Comparison of ENCODE assay signal across 25 cellular contexts in the genomic region with DNA sequence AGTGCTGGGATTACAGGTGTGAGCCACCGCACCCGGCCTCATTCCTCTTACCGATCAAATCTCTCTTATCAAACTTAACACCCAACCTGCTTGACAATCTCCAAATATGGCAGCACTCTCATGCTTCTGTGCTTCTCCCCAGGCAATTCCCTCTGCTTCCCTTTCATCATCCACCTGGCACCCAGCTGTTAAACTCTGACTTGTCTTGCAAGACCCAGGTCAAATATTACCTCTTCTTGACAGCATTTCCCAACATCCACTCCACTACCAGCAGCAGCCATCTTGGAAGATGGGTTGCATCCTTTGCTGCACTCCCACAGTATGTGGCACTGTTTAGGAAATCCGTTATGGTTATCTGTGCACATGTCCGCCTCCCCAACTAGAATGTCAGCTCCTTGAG.
DNase-seq lines count a peak whose midpoint lies in the region; ATAC-seq and TF ChIP-seq lines count a peak whose summit lies in the region.
"Had no signal": no experiment of that assay in that cellular context is flagged by ENCODE, and none has a peak within 500 bp of the region (broad histone marks: within the 10 kb centered on the region; RNA-seq: fewer than 3 reads in every experiment).

No MANE protein-coding gene starts in this region.

- H3K9me3 Mint-ChIP-seq in activated CD4-positive, alpha-beta T cell treated with anti-CD3 and anti-CD28 coated beads, Interleukin-2, amount 10 ng/mL, durations not matched to agents 24 days and 14 days = no peaks in the 10 kb centered on the region
- H3K9me3 Mint-ChIP-seq: CD8-positive, alpha-beta memory T cell had no signal

- ATAC-seq in lung (ENCODE audit: insufficient read depth, low FRiP score) = no peak
- ATAC-seq in T-helper 17 cell = no peak
- ATAC-seq in GM21381 (IDR thresholded peaks at IDR 0.05; ENCODE audit: unreplicated experiment) = no peak
- ATAC-seq: GM12878 had no signal

- H3K4me3 Mint-ChIP-seq in activated CD4-positive, alpha-beta T cell treated with anti-CD3 and anti-CD28 coated beads, Interleukin-2, amount 10 ng/mL, durations not matched to agents 24 days and 14 days = no peak overlapping the region
- H3K4me3 Mint-ChIP-seq in T-helper 17 cell = no peak overlapping the region
- H3K4me3 Mint-ChIP-seq: CD14-positive monocyte; CD4-positive, alpha-beta memory T cell; CD4-positive, CD25-positive, alpha-beta regulatory T cell; CD8-positive, alpha-beta memory T cell had no signal

- H3K36me3 Mint-ChIP-seq in activated CD4-positive, alpha-beta T cell treated with anti-CD3 and anti-CD28 coated beads, Interleukin-2, amount 10 ng/mL, durations not matched to agents 24 days and 14 days (ENCODE audit: low read depth) = no peaks in the 10 kb centered on the region
- no peaks in the 10 kb centered on the region for H3K36me3 Mint-ChIP-seq in T-helper 17 cell (ENCODE audit: low read depth)
- H3K36me3 Mint-ChIP-seq: CD14-positive monocyte; CD4-positive, alpha-beta memory T cell; CD4-positive, CD25-positive, alpha-beta regulatory T cell; CD8-positive, alpha-beta memory T cell had no signal

- H3K36me3 ChIP-seq in lung (ENCODE audit: control insufficient read depth in 2 of 2, insufficient read depth in 2 of 2, low read length in 2 of 2) (no peaks in the 10 kb centered on the region), neuronal stem cell (replicated peaks in 1 of 2; ENCODE audit: control insufficient read depth in 2 of 2, insufficient read depth in 2 of 2, low read length in 2 of 2) (no peaks in the 10 kb centered on the region)
- H3K36me3 ChIP-seq: BE2C, BLaER1 had no signal

- H3K27me3 ChIP-seq in lung (ENCODE audit: control insufficient read depth, insufficient read depth) = no peaks in the 10 kb centered on the region
- no peaks in the 10 kb centered on the region for H3K27me3 ChIP-seq in neuronal stem cell (ENCODE audit: control insufficient read depth in 3 of 3, insufficient read depth in 3 of 3, low read depth in 1 of 3, low read length in 3 of 3)
- H3K27me3 ChIP-seq: BLaER1 had no signal

- peak overlapping the region; percentile 48 for H3K18ac ChIP-seq in neuronal stem cell (ENCODE audit: low read length)

- no peak overlapping the region for H3K4me2 ChIP-seq in neuronal stem cell (ENCODE audit: insufficient read depth, low read length, poor library complexity, severe bottlenecking)
- H3K4me2 ChIP-seq: BLaER1 had no signal

- H3K9me3 ChIP-seq in lung (ENCODE audit: control insufficient read depth in 2 of 2, insufficient read depth in 1 of 2, low read length in 1 of 2) (peaks cover 0 to 3% of the 10 kb centered on the region in 2 donors), neuronal stem cell (replicated peaks in 1 of 2; ENCODE audit: control insufficient read depth in 2 of 2, insufficient read depth in 1 of 2, low read depth in 1 of 2, low read length in 2 of 2) (no peaks in the 10 kb centered on the region), T-helper 17 cell (ENCODE audit: control insufficient read depth, low read length, poor library complexity, severe bottlenecking) (no peaks in the 10 kb centered on the region)
- H3K9me3 ChIP-seq: BE2C had no signal

- no peak overlapping the region for H2BK12ac ChIP-seq in neuronal stem cell (ENCODE audit: low read length)

- H2AK5ac ChIP-seq in neuronal stem cell (ENCODE audit: low read depth, low read length) = no peak overlapping the region

- H3K14ac ChIP-seq in neuronal stem cell (ENCODE audit: low read length) = no peak overlapping the region

- peak; percentile 20 for DNase-seq in activated CD4-positive, alpha-beta T cell treated with anti-CD3 and anti-CD28 coated beads, Interleukin-2, amount 10 ng/mL, durations not matched to agents 24 days and 14 days
- no peak for DNase-seq in activated CD4-positive, alpha-beta T cell treated with anti-CD3 and anti-CD28 coated beads, Interleukin-2, amount 50 U/mL, for 48 hours
- DNase-seq in lung (ENCODE audit: low spot score) (peak; percentile 15), neuronal stem cell (ENCODE audit: low spot score) (no peak), NCI-H2107 treated with DMSO at 0.1 percent for 48 hours (lab: John Stamatoyannopoulos, UW; ENCODE audit: unreplicated experiment) (no peak), T-helper 17 cell (no peak)
- DNase-seq: 8988T; ACHN; BE2C; C1 segment of cervical spinal cord; CD4-positive, alpha-beta memory T cell; CD4-positive, CD25-positive, alpha-beta regulatory T cell; CD8-positive, alpha-beta memory T cell; COR-L47; DMS 273 treated with DMSO at 0.1 percent for 48 hours; DMS153; DMS53; DMS79; DND-41; EL; GDM1 had no signal

- H3K23ac ChIP-seq in neuronal stem cell (ENCODE audit: low read depth, low read length, poor library complexity) = no peak overlapping the region

- no peak overlapping the region for H2BK5ac ChIP-seq in neuronal stem cell (ENCODE audit: low read length)

- intact Hi-C loops in activated CD4-positive, alpha-beta T cell treated with anti-CD3 and anti-CD28 coated beads, Interleukin-2, amount 10 ng/mL, durations not matched to agents 24 days and 14 days (cut with micrococcal nuclease) = no loop called here

- no peak overlapping the region for H2BK120ac ChIP-seq in neuronal stem cell (ENCODE audit: low read depth, low read length)

- no peak overlapping the region for H3K27ac Mint-ChIP-seq in activated CD4-positive, alpha-beta T cell treated with anti-CD3 and anti-CD28 coated beads, Interleukin-2, amount 10 ng/mL, durations not matched to agents 24 days and 14 days
- no peak overlapping the region for H3K27ac Mint-ChIP-seq in T-helper 17 cell
- H3K27ac Mint-ChIP-seq: CD14-positive monocyte; CD4-positive, alpha-beta memory T cell; CD4-positive, CD25-positive, alpha-beta regulatory T cell; CD8-positive, alpha-beta memory T cell had no signal

- TF ChIP-seq CTCF in lung (IDR thresholded peaks at IDR 0.05; ENCODE audit: control extremely low read depth, extremely low read depth) = no peak

- no peaks in the 10 kb centered on the region for H3K4me1 ChIP-seq in lung (ENCODE audit: control insufficient read depth in 2 of 2, insufficient read depth in 2 of 2, low read length in 2 of 2)
- H3K4me1 ChIP-seq in neuronal stem cell (ENCODE audit: control insufficient read depth in 2 of 2, insufficient read depth in 1 of 2, low read depth in 1 of 2, low read length in 2 of 2) = peaks cover 0 to 11% of the 10 kb centered on the region in 2 donors
- H3K4me1 ChIP-seq: BE2C had no signal

- 86 to 89% methylated on average over 5 of the region's 5 CpGs for WGBS in lung, 2 donors
- WGBS in neuronal stem cell (ENCODE audit: extremely low coverage in 2 of 2, insufficient read length in 2 of 2, insufficient replicate concordance in 1 of 2), 2 donors = no CpG with 5 or more reads among the region's 5 CpGs

- H3K27me3 Mint-ChIP-seq in activated CD4-positive, alpha-beta T cell treated with anti-CD3 and anti-CD28 coated beads, Interleukin-2, amount 10 ng/mL, durations not matched to agents 24 days and 14 days = no peaks in the 10 kb centered on the region
- peaks cover 12% of the 10 kb centered on the region for H3K27me3 Mint-ChIP-seq in T-helper 17 cell
- H3K27me3 Mint-ChIP-seq: CD4-positive, alpha-beta memory T cell; CD4-positive, CD25-positive, alpha-beta regulatory T cell had no signal

- H3K27ac ChIP-seq in lung (ENCODE audit: low read depth in 1 of 2, low read length in 1 of 2) = no peak overlapping the region
- no peak overlapping the region for H3K27ac ChIP-seq in neuronal stem cell (replicated peaks; ENCODE audit: low read length)
- H3K27ac ChIP-seq: BLaER1 had no signal

- H3K4ac ChIP-seq in neuronal stem cell (ENCODE audit: low read length) = no peak overlapping the region

- H3K4me3 ChIP-seq in lung (no peak overlapping the region), neuronal stem cell (ENCODE audit: low read length in 2 of 2) (no peak overlapping the region)
- H3K4me3 ChIP-seq: BLaER1, GM12878 had no signal

- H4K91ac ChIP-seq in neuronal stem cell (ENCODE audit: low read depth, low read length, poor library complexity) = no peak overlapping the region

- no peak overlapping the region for H2AFZ ChIP-seq in neuronal stem cell (ENCODE audit: low read length)

- H3K9ac ChIP-seq in neuronal stem cell (ENCODE audit: low read depth, low read length, poor library complexity) = no peak overlapping the region
- H3K9ac ChIP-seq: BLaER1 had no signal

- no peak overlapping the region for H2BK15ac ChIP-seq in neuronal stem cell (ENCODE audit: low read length)

- no peaks in the 10 kb centered on the region for H3K79me1 ChIP-seq in neuronal stem cell (ENCODE audit: low read depth, low read length)

- H3K4me1 Mint-ChIP-seq in activated CD4-positive, alpha-beta T cell treated with anti-CD3 and anti-CD28 coated beads, Interleukin-2, amount 10 ng/mL, durations not matched to agents 24 days and 14 days = no peaks in the 10 kb centered on the region
- H3K4me1 Mint-ChIP-seq in T-helper 17 cell = no peaks in the 10 kb centered on the region
- H3K4me1 Mint-ChIP-seq: CD14-positive monocyte; CD4-positive, alpha-beta memory T cell; CD4-positive, CD25-positive, alpha-beta regulatory T cell; CD8-positive, alpha-beta memory T cell had no signal

- H4K8ac ChIP-seq in neuronal stem cell (ENCODE audit: low read depth, low read length) = no peak overlapping the region

Comparison
In these comparisons a context has a peak if more than half of its experiments do, and no peak if none do; other contexts are left out.
1. DNase-seq: peak in activated CD4-positive, alpha-beta T cell treated with anti-CD3 and anti-CD28 coated beads, Interleukin-2, amount 10 ng/mL, durations not matched to agents 24 days and 14 days (single experiment) and lung (single experiment); none in activated CD4-positive, alpha-beta T cell treated with anti-CD3 and anti-CD28 coated beads, Interleukin-2, amount 50 U/mL, for 48 hours (0 of 2), neuronal stem cell (single experiment), NCI-H2107 treated with DMSO at 0.1 percent for 48 hours (single experiment) and T-helper 17 cell (0 of 3).